In genomic region chr2:111860005-111860404, GRCh38 we compare ENCODE assay signal across 7 cellular contexts. TPM values are rescaled to one million over a fixed set of nuclear protein-coding genes. Genes with fewer than 3 reads are reported as not detected.
A peak's percentile ranks its signal among the peaks of the same experiment; 100 is the strongest.
DNase-seq lines count a peak whose midpoint lies in the region; ATAC-seq, FAIRE-seq and TF ChIP-seq lines count a peak whose summit lies in the region.
"Not testable (repeated sequence)": the region's sequence is repeated elsewhere in the genome, so short reads cannot be mapped to it uniquely, and the experiment has no call there.

No MANE protein-coding gene starts in this region.

- peak; percentile 71 for ATAC-seq in activated CD4-positive, alpha-beta T cell treated with anti-CD3 and anti-CD28 coated beads for 36 hours
- ATAC-seq in activated T-cell treated with anti-CD3 and anti-CD28 coated beads, Interleukin-2, amount 50 U/mL, for 4 hours, result peak; percentile 30 to 48
- ATAC-seq in activated naive CD8-positive, alpha-beta T cell treated with anti-CD3 and anti-CD28 coated beads, Interleukin-2, amount 50 U/mL, for 24 hours, result peak; percentile 83

- CTCF ChIA-PET in activated CD4-positive, alpha-beta T cell treated with anti-CD3 and anti-CD28 coated beads for 36 hours (lab: Charles Lee), result not testable (repeated sequence)

- H3K27ac Mint-ChIP-seq in activated CD4-positive, alpha-beta T cell treated with anti-CD3 and anti-CD28 coated beads for 36 hours; activated naive CD8-positive, alpha-beta T cell treated with anti-CD3 and anti-CD28 coated beads, Interleukin-2, amount 50 U/mL, for 24 hours: not testable (repeated sequence)

- not testable (repeated sequence) for H3K4me3 Mint-ChIP-seq in activated CD4-positive, alpha-beta T cell treated with anti-CD3 and anti-CD28 coated beads for 36 hours; activated T-cell treated with anti-CD3 and anti-CD28 coated beads, Interleukin-2, amount 50 U/mL, for 4 hours; activated naive CD8-positive, alpha-beta T cell treated with anti-CD3 and anti-CD28 coated beads, Interleukin-2, amount 50 U/mL, for 24 hours

- H3K4me1 ChIP-seq in thyroid gland, result not testable (repeated sequence)

- peak; percentile 86 for FAIRE-seq in RCC 7860 (lab: Jason Lieb, UNC)

- H3K9me3 Mint-ChIP-seq in activated CD4-positive, alpha-beta T cell treated with anti-CD3 and anti-CD28 coated beads for 36 hours (ENCODE audit: low read depth); activated T-cell treated with anti-CD3 and anti-CD28 coated beads, Interleukin-2, amount 50 U/mL, for 4 hours; activated naive CD8-positive, alpha-beta T cell treated with anti-CD3 and anti-CD28 coated beads, Interleukin-2, amount 50 U/mL, for 24 hours: not testable (repeated sequence)

- intact Hi-C loops in activated CD4-positive, alpha-beta T cell treated with anti-CD3 and anti-CD28 coated beads for 36 hours (cut with DNase I, micrococcal nuclease); thyroid gland (cut with DNase I): not testable (repeated sequence)

- POLR2A ChIA-PET in activated CD4-positive, alpha-beta T cell treated with anti-CD3 and anti-CD28 coated beads for 36 hours (lab: Charles Lee), result not testable (repeated sequence)

- not testable (repeated sequence) for TF ChIP-seq CTCF in thyroid gland (IDR thresholded peaks at IDR 0.05)

- DNase-seq in RCC 7860 (ENCODE audit: low spot score), result peak; percentile 20
- DNase-seq in activated CD4-positive, alpha-beta T cell treated with anti-CD3 and anti-CD28 coated beads for 36 hours; activated T-cell treated with anti-CD3 and anti-CD28 coated beads, Interleukin-2, amount 50 U/mL, for 4 hours; activated naive CD8-positive, alpha-beta T cell treated with anti-CD3 and anti-CD28 coated beads, Interleukin-2, amount 50 U/mL, for 24 hours: not testable (repeated sequence)
- peak; percentile 47 for DNase-seq in glomerular visceral epithelial cell (ENCODE audit: extremely low spot score)
- peak; percentile 70 for DNase-seq in kidney tubule cell (ENCODE audit: low spot score)
- DNase-seq in thyroid gland, result peak; percentile 19 to 30

- not testable (repeated sequence) for H3K4me1 Mint-ChIP-seq in activated CD4-positive, alpha-beta T cell treated with anti-CD3 and anti-CD28 coated beads for 36 hours; activated T-cell treated with anti-CD3 and anti-CD28 coated beads, Interleukin-2, amount 50 U/mL, for 4 hours (ENCODE audit: low read depth); activated naive CD8-positive, alpha-beta T cell treated with anti-CD3 and anti-CD28 coated beads, Interleukin-2, amount 50 U/mL, for 24 hours

- 35 to 43% methylated on average over 3 of the region's 3 CpGs for WGBS in thyroid gland, 2 donors

- H3K36me3 ChIP-seq in thyroid gland, result peaks cover 0 to 12% of the 10 kb centered on the region in 2 donors

- H3K4me3 ChIP-seq in thyroid gland (replicated peaks in 1 of 3), result not testable (repeated sequence)

- not testable (repeated sequence) for H3K27me3 Mint-ChIP-seq in activated CD4-positive, alpha-beta T cell treated with anti-CD3 and anti-CD28 coated beads for 36 hours; activated T-cell treated with anti-CD3 and anti-CD28 coated beads, Interleukin-2, amount 50 U/mL, for 4 hours (ENCODE audit: low read depth); activated naive CD8-positive, alpha-beta T cell treated with anti-CD3 and anti-CD28 coated beads, Interleukin-2, amount 50 U/mL, for 24 hours

- not testable (repeated sequence) for H3K27me3 ChIP-seq in thyroid gland

- peaks cover 32% of the 10 kb centered on the region for H3K36me3 Mint-ChIP-seq in activated CD4-positive, alpha-beta T cell treated with anti-CD3 and anti-CD28 coated beads for 36 hours (ENCODE audit: low read depth)
- H3K36me3 Mint-ChIP-seq in activated T-cell treated with anti-CD3 and anti-CD28 coated beads, Interleukin-2, amount 50 U/mL, for 4 hours (ENCODE audit: insufficient read depth), result peaks cover 28% of the 10 kb centered on the region
- peaks cover 43% of the 10 kb centered on the region for H3K36me3 Mint-ChIP-seq in activated naive CD8-positive, alpha-beta T cell treated with anti-CD3 and anti-CD28 coated beads, Interleukin-2, amount 50 U/mL, for 24 hours (ENCODE audit: low read depth)

- TF ChIP-seq POLR2A in thyroid gland (IDR thresholded peaks at IDR 0.05), result not testable (repeated sequence)

- H3K9me3 ChIP-seq in thyroid gland, result not testable (repeated sequence)

- not testable (repeated sequence) for H3K27ac ChIP-seq in thyroid gland

RNA-seq across cellular contexts. Expression of gene ANAPC1, which starts 24.0 kb away (rescaled TPM):
- total RNA-seq in activated CD4-positive, alpha-beta T cell treated with anti-CD3 and anti-CD28 coated beads for 36 hours, result 100 to 1,000 TPM in 1 of 2 experiments, 10 to 100 TPM in 1; 85.1 to 113 TPM
- total RNA-seq in activated T-cell treated with anti-CD3 and anti-CD28 coated beads, Interleukin-2, amount 50 U/mL, for 4 hours, result 100 to 1,000 TPM; 103 to 112 (median 108) TPM
- 10 to 100 TPM; 40.6 to 62.6 (median 55.1) TPM for total RNA-seq in thyroid gland

RNA-seq across cellular contexts. Expression of gene MERTK, which starts 38.4 kb away (rescaled TPM):
- 1 to 10 TPM in 1 of 2 experiments, under 1 TPM in 1; 0.94 to 1.4 TPM for total RNA-seq in activated CD4-positive, alpha-beta T cell treated with anti-CD3 and anti-CD28 coated beads for 36 hours
- total RNA-seq in activated T-cell treated with anti-CD3 and anti-CD28 coated beads, Interleukin-2, amount 50 U/mL, for 4 hours, result under 1 TPM; 0.42 to 0.87 (median 0.63) TPM
- 10 to 100 TPM; 23.5 to 36.7 (median 32.9) TPM for total RNA-seq in thyroid gland

Comparison
In these comparisons a context has a peak if more than half of its experiments do, and no peak if none do; other contexts are left out.
1. RNA of gene MERTK, which starts 38.4 kb away (total RNA-seq): 23.5 to 36.7 TPM in thyroid gland; 0.94 to 1.4 TPM in activated CD4-positive, alpha-beta T cell treated with anti-CD3 and anti-CD28 coated beads for 36 hours and 0.42 to 0.87 TPM in activated T-cell treated with anti-CD3 and anti-CD28 coated beads, Interleukin-2, amount 50 U/mL, for 4 hours; every median in the first group is over 10 times any median in the second.
2. Peak in every context shown above with its lines, with median percentiles within 50 percentile points of each other: ATAC-seq.